8 cellular contexts compared by ENCODE assay signal in genomic region chr17:58277107-58277506, GRCh38. TPM values are rescaled to one million over a fixed set of nuclear protein-coding genes. Genes with fewer than 3 reads are reported as not detected.
DNase-seq lines count a peak whose midpoint lies in the region; ATAC-seq and TF ChIP-seq lines count a peak whose summit lies in the region.
"Had no signal": no experiment of that assay in that cellular context is flagged by ENCODE, and none has a peak within 500 bp of the region (broad histone marks: within the 10 kb centered on the region; RNA-seq: fewer than 3 reads in every experiment).

No MANE protein-coding gene starts in this region.

- DNase-seq in COLO829 (ENCODE audit: low spot score), result peak; percentile 49
- DNase-seq in medulla oblongata (ENCODE audit: extremely low spot score), result peak; percentile 30
- DNase-seq in activated T-cell treated with anti-CD3 and anti-CD28 coated beads, Interleukin-2, amount 50 U/mL, for 48 hours, result no peak
- no peak for DNase-seq in H4 (ENCODE audit: low spot score)
- no peak for DNase-seq in aorta

- no peaks in the 10 kb centered on the region for H3K27me3 ChIP-seq in aorta (ENCODE audit: control insufficient read depth in 1 of 2, insufficient read depth in 2 of 2, low read length in 1 of 2)

- no peak overlapping the region for H3K4me3 ChIP-seq in HEK293 (ENCODE audit: low read depth, low read length)
- no peak overlapping the region for H3K4me3 ChIP-seq in WI38 (ENCODE audit: low read depth, low read length)
- H3K4me3 ChIP-seq in aorta (ENCODE audit: low read length in 2 of 2), result no peak overlapping the region

- no peaks in the 10 kb centered on the region for H3K36me3 ChIP-seq in HEK293 (ENCODE audit: control insufficient read depth in 2 of 2, insufficient read depth in 1 of 2, low read length in 2 of 2)
- H3K36me3 ChIP-seq in aorta (ENCODE audit: control insufficient read depth in 1 of 2, insufficient read depth in 2 of 2, low read length in 1 of 2), result no peaks in the 10 kb centered on the region

- intact Hi-C loops in aorta (cut with DNase I), result no loop called here

- no peak overlapping the region for H3K27ac ChIP-seq in HEK293 (ENCODE audit: extremely low read depth, low read depth, low read length)
- H3K27ac ChIP-seq in aorta (ENCODE audit: low read depth in 1 of 2, low read length in 2 of 2), result no peak overlapping the region

- 79 to 84% methylated on average over 5 of the region's 5 CpGs for WGBS in aorta, 2 donors

- CTCF ChIA-PET in HEK293 (lab: Yijun Ruan, JAX), result interaction anchor here (0.6 to 1.8 kb wide), 8 partner anchors 9 to 214 kb away, joined by 3 to 7 read pairs (median 3); no protein-coding TSS in a partner anchor

- no peak for TF ChIP-seq CTCF in HEK293 (tag by site-specific recombination; IDR thresholded peaks at IDR 0.05)
- TF ChIP-seq CTCF in WI38 (IDR thresholded peaks at IDR 0.05; ENCODE audit: low read depth, low read length), result 0 out of 2 replicates have a peak, but pooled peaks have one; percentile 25

- H3K9me3 ChIP-seq in HEK293 (ENCODE audit: control insufficient read depth, insufficient read depth, low read depth, low read length) (no peaks in the 10 kb centered on the region), aorta (ENCODE audit: control insufficient read depth, low read length) (no peaks in the 10 kb centered on the region)

- POLR2A ChIA-PET in HEK293 (lab: Yijun Ruan, JAX), result no interaction called here

- no peak for ATAC-seq in aorta (ENCODE audit: low FRiP score)
- ATAC-seq: naive thymus-derived CD8-positive, alpha-beta T cell had no signal

- H3K4me1 ChIP-seq in HEK293 (ENCODE audit: control insufficient read depth, insufficient read depth, low read length), result no peaks in the 10 kb centered on the region
- no peaks in the 10 kb centered on the region for H3K4me1 ChIP-seq in aorta (ENCODE audit: control insufficient read depth in 1 of 2, insufficient read depth in 2 of 2, low read length in 2 of 2)

TF ChIP-seq in HEK293, 187 proteins besides CTCF, POLR2A, EP300 and RAD21:
- TF ChIP-seq ZNF645 (tag by site-specific recombination; IDR thresholded peaks at IDR 0.05), result no peak
- no peak for TF ChIP-seq ZNF707 (tag by site-specific recombination; IDR thresholded peaks at IDR 0.05)
- no peak for TF ChIP-seq ZFP3 (tag by site-specific recombination; IDR thresholded peaks at IDR 0.05; ENCODE audit: low read depth)
- TF ChIP-seq ZNF654 (tag by site-specific recombination; IDR thresholded peaks at IDR 0.05; ENCODE audit: low read depth), result peak; percentile 62
- TF ChIP-seq GLI4 (tag by site-specific recombination; IDR thresholded peaks at IDR 0.05), result no peak
- no peak for TF ChIP-seq KLF10 (tag by site-specific recombination; IDR thresholded peaks at IDR 0.05)
- no peak for TF ChIP-seq GFI1B (tag by site-specific recombination; IDR thresholded peaks at IDR 0.05)
- TF ChIP-seq PRDM1 (tag by site-specific recombination; IDR thresholded peaks at IDR 0.05), result no peak
- peak; percentile 29; the same call in 1 of the 2 replicates for TF ChIP-seq PRDM10 (tag by site-specific recombination; IDR thresholded peaks at IDR 0.05)

RNA-seq across cellular contexts. Expression of gene MPO, which starts 3.6 kb away (rescaled TPM):
- not detected in 2 replicates for total RNA-seq in H4 (2014; rRNA removed; shearing (Covaris generic))
- under 1 TPM; 0.26 to 0.63 TPM for total RNA-seq in aorta
- polyA plus RNA-seq in aorta, result under 1 TPM; 0.18 to 0.38 TPM
- total RNA-seq: naive thymus-derived CD8-positive, alpha-beta T cell had no signal
- polyA plus RNA-seq: naive thymus-derived CD8-positive, alpha-beta T cell had no signal

RNA-seq across cellular contexts. Expression of gene LPO, which starts 38.7 kb away (rescaled TPM):
- total RNA-seq in H4 (2014; rRNA removed; shearing (Covaris generic)), result not detected in 2 replicates
- not detected for total RNA-seq in aorta
- polyA plus RNA-seq in aorta, result not detected
- total RNA-seq: naive thymus-derived CD8-positive, alpha-beta T cell had no signal
- polyA plus RNA-seq: naive thymus-derived CD8-positive, alpha-beta T cell had no signal

RNA-seq across cellular contexts. Expression of gene TSPOAP1, which starts 51.5 kb away (rescaled TPM):
- total RNA-seq in H4 (2014; rRNA removed; shearing (Covaris generic)), result not detected in 2 replicates
- 10 to 100 TPM in 1 of 2 donors, 1 to 10 TPM in 1; 9.0 to 21.0 TPM for total RNA-seq in aorta
- polyA plus RNA-seq in aorta, result 10 to 100 TPM in 1 of 2 donors, 1 to 10 TPM in 1; 4.3 to 46.7 TPM

RNA-seq across cellular contexts. Expression of gene MKS1, which starts 58.1 kb away (rescaled TPM):
- 16.8 and 18.1 TPM in 2 replicates for total RNA-seq in H4 (2014; rRNA removed; shearing (Covaris generic))
- total RNA-seq in aorta, result 10 to 100 TPM; 10.1 to 13.3 TPM
- 10 to 100 TPM in 1 of 2 donors, 1 to 10 TPM in 1; 4.3 to 13.8 TPM for polyA plus RNA-seq in aorta

Comparison
In these comparisons a context has a peak if more than half of its experiments do, and no peak if none do; other contexts are left out.
1. DNase-seq: peak in COLO829 (single experiment) and medulla oblongata (single experiment); none in activated T-cell treated with anti-CD3 and anti-CD28 coated beads, Interleukin-2, amount 50 U/mL, for 48 hours (0 of 2), H4 (single experiment) and aorta (0 of 2).